Comparison of ENCODE assay signal across 8 cellular contexts in the genomic region with DNA sequence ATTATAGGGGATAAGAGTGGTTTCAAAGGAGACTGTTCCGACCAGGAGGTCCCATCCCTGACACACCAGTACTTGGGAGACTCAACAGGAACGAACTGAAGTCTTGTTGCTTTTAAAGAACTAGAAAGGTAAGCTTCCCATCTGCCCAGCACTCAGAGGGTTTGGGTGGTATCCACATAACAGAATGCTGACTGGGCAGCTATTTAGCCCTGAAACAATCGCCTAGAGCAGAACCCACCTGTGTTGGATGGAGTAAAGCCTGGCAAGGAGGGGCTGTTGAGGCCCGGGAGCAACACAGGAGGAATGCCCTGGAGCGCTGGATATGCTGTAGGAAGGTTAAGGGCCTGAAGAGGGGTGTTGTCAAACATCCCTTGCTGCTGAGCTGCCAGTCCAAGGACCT.
"Had no signal": no experiment of that assay in that cellular context is flagged by ENCODE, and none has a peak within 500 bp of the region (broad histone marks: within the 10 kb centered on the region; RNA-seq: fewer than 3 reads in every experiment).

No MANE protein-coding gene starts in this region.

- DNase-seq: GDM1, GF-D8 had no signal

- ATAC-seq: GM12878 had no signal

- H3K4me3 ChIP-seq: GM12878 had no signal

- FAIRE-seq: G401.6, GM12878, GM12891, GM12892, GM18507, GM19239 had no signal
